27 cellular contexts compared by ENCODE assay signal in the genomic region with DNA sequence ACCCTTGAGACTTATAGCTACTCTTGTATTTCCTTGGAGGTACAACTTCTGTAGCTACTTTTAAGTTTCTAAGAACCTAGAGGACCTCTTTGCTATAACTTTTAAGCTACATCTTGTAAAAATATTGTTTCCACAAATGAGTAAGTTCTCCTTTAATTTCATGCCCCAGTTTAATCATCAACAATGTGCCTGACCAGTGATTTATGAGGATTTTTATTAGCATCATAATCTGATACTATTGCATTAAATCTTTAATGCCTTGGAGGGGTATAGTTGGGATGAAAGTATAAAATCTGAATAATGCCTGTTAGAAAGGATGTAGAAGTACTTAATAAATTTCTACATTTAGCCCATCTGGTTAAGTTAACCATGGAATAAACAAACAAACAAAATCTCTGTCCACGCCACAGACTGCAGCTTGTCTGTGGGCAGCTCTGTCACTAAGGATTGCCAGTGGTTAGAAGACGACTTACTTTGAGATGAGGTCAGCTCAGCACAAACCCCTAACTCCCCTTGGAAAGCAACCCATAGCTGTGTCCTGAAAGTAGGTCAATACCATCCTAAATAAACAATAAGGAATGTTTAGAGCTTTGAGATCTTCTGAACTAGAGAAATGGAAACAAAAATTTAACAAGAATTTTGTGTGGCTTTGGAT. TPM values are rescaled to one million over a fixed set of nuclear protein-coding genes. Genes with fewer than 3 reads are reported as not detected.
A peak's percentile ranks its signal among the peaks of the same experiment; 100 is the strongest.
DNase-seq lines count a peak whose midpoint lies in the region; ATAC-seq, FAIRE-seq and TF ChIP-seq lines count a peak whose summit lies in the region.
"Had no signal": no experiment of that assay in that cellular context is flagged by ENCODE, and none has a peak within 500 bp of the region (broad histone marks: within the 10 kb centered on the region; RNA-seq: fewer than 3 reads in every experiment).

No MANE protein-coding gene starts in this region.

- POLR2A ChIA-PET in A549 (lab: Yijun Ruan, JAX), result interaction anchor here (1.4 kb wide), 1 partner anchor 18 kb away, joined by 5 read pairs; a partner anchor contains a TSS

- in situ Hi-C loops in G401 (cut with HindIII; ENCODE audit: low sequenced_read_pairs), result no loop called here

- FAIRE-seq in A549 (lab: Jason Lieb, UNC) (no peak), H54 (lab: Jason Lieb, UNC) (peak; percentile 91)
- FAIRE-seq: endometrium, GM19239, TTC549 had no signal

- H3K4me2 ChIP-seq in A549, result peak overlapping the region; percentile 24; the same call in 2 of the 3 replicates

- 44% methylated on average over 2 of the region's 2 CpGs for WGBS in A549 (ENCODE audit: missing lambda C conversion rate)

- peaks cover 29% of the 10 kb centered on the region for H3K4me1 ChIP-seq in A549

- no peak for TF ChIP-seq RAD21 in A549 (conservative IDR thresholded peaks at IDR 0.05 in 1 of 2, IDR thresholded peaks at IDR 0.05 in 1 of 2)

- H3K36me3 Mint-ChIP-seq in immature natural killer cell, result no peaks in the 10 kb centered on the region
- H3K36me3 Mint-ChIP-seq: activated naive CD4-positive, alpha-beta T cell treated with anti-CD3 and anti-CD28 coated beads, Interleukin-2, amount 10 ng/mL, durations not matched to agents 7 days and 5 days had no signal

- no peak for DNase-seq in A549 (ENCODE audit: low read depth in 1 of 2, low spot score in 1 of 2)
- DNase-seq in H54 (ENCODE audit: insufficient read length, low spot score), result no peak
- peak; percentile 52 for DNase-seq in myocyte (ENCODE audit: low read depth)
- no peak for DNase-seq in G401 (ENCODE audit: low spot score)
- no peak for DNase-seq in immature natural killer cell
- DNase-seq: activated CD4-positive, alpha-beta T cell treated with anti-CD3 and anti-CD28 coated beads for 36 hours; activated naive CD4-positive, alpha-beta T cell treated with anti-CD3 and anti-CD28 coated beads, Interleukin-2, amount 10 ng/mL, durations not matched to agents 7 days and 5 days; activated T-cell treated with anti-CD3 and anti-CD28 coated beads, Interleukin-2, amount 50 U/mL, for 72 hours; Caco-2; DND-41; mammary epithelial cell; MG63; NCI-H2029 treated with DMSO at 0.1 percent for 48 hours; NCI-H446 treated with DMSO at 0.1 percent for 48 hours; SHP77 treated with DMSO at 0.1 percent for 48 hours; stimulated activated CD4-positive, alpha-beta T cell treated with anti-CD3 and anti-CD28 coated beads, Interleukin-1b, Interleukin-23, amount 100 ng/mL, for 48 hours; T-cell; trophoblast cell had no signal

- H3K9me3 Mint-ChIP-seq in immature natural killer cell, result no peaks in the 10 kb centered on the region
- H3K9me3 Mint-ChIP-seq: activated naive CD4-positive, alpha-beta T cell treated with anti-CD3 and anti-CD28 coated beads, Interleukin-2, amount 10 ng/mL, durations not matched to agents 7 days and 5 days; activated T-cell treated with anti-CD3 and anti-CD28 coated beads, Interleukin-2, amount 50 U/mL, for 72 hours; T-cell had no signal

- TF ChIP-seq POLR2A in A549 (IDR thresholded peaks at IDR 0.05; ENCODE audit: low read length) (no peak), H54 (IDR thresholded peaks at IDR 0.05; ENCODE audit: low read depth, low read length) (no peak)

- CTCF ChIA-PET in A549 (lab: Yijun Ruan, JAX), result interaction anchor here (0.7 to 0.9 kb wide), 2 partner anchors 32 to 54 kb away, joined by 3 to 4 read pairs; a partner anchor contains a TSS

- no peak for TF ChIP-seq EP300 in A549 (IDR thresholded peaks at IDR 0.05)

- peaks cover 19 to 25% of the 10 kb centered on the region in 2 donors for H3K4me1 Mint-ChIP-seq in immature natural killer cell
- H3K4me1 Mint-ChIP-seq: activated naive CD4-positive, alpha-beta T cell treated with anti-CD3 and anti-CD28 coated beads, Interleukin-2, amount 10 ng/mL, durations not matched to agents 7 days and 5 days had no signal

- H3K27ac Mint-ChIP-seq in immature natural killer cell, result peak overlapping the region in 1 of 6 donors; percentile 9
- H3K27ac Mint-ChIP-seq: activated CD4-positive, alpha-beta T cell treated with anti-CD3 and anti-CD28 coated beads for 36 hours; activated naive CD4-positive, alpha-beta T cell treated with anti-CD3 and anti-CD28 coated beads, Interleukin-2, amount 10 ng/mL, durations not matched to agents 7 days and 5 days; activated T-cell treated with anti-CD3 and anti-CD28 coated beads, Interleukin-2, amount 50 U/mL, for 72 hours; T-cell had no signal

- H3K4me3 Mint-ChIP-seq in immature natural killer cell, result no peak overlapping the region
- H3K4me3 Mint-ChIP-seq: activated CD4-positive, alpha-beta T cell treated with anti-CD3 and anti-CD28 coated beads for 36 hours; activated naive CD4-positive, alpha-beta T cell treated with anti-CD3 and anti-CD28 coated beads, Interleukin-2, amount 10 ng/mL, durations not matched to agents 7 days and 5 days; activated T-cell treated with anti-CD3 and anti-CD28 coated beads, Interleukin-2, amount 50 U/mL, for 72 hours; T-cell had no signal

- no peaks in the 10 kb centered on the region for H3K9me3 ChIP-seq in A549
- H3K9me3 ChIP-seq: Caco-2, MG63 had no signal

- TF ChIP-seq CTCF in A549 (IDR thresholded peaks at IDR 0.05) (no peak), VCaP (conservative IDR thresholded peaks at IDR 0.05) (no peak)

- H3K27ac ChIP-seq in A549 (no peak overlapping the region), VCaP (peak overlapping the region; percentile 35)
- H3K27ac ChIP-seq: cardiac muscle cell, skin epidermis had no signal

- no peak for ATAC-seq in A549
- no peak for ATAC-seq in GM19463 (IDR thresholded peaks at IDR 0.05; ENCODE audit: unreplicated experiment)
- no peak for ATAC-seq in GM18502 (IDR thresholded peaks at IDR 0.05; ENCODE audit: poor library complexity, unreplicated experiment)
- ATAC-seq: activated CD4-positive, alpha-beta T cell treated with anti-CD3 and anti-CD28 coated beads for 36 hours; activated T-cell treated with anti-CD3 and anti-CD28 coated beads, Interleukin-2, amount 50 U/mL, for 72 hours; Panc1; T-cell had no signal

- H3K4me3 ChIP-seq in A549, result no peak overlapping the region
- H3K4me3 ChIP-seq: cardiac muscle cell, MG63, skin epidermis had no signal

- peaks cover 0 to 2% (median 0%) of the 10 kb centered on the region in 3 donors for H3K27me3 Mint-ChIP-seq in immature natural killer cell (ENCODE audit: low read depth in 3 of 3)
- H3K27me3 Mint-ChIP-seq: activated CD4-positive, alpha-beta T cell treated with anti-CD3 and anti-CD28 coated beads for 36 hours; activated naive CD4-positive, alpha-beta T cell treated with anti-CD3 and anti-CD28 coated beads, Interleukin-2, amount 10 ng/mL, durations not matched to agents 7 days and 5 days; T-cell had no signal

TF ChIP-seq in A549, 52 proteins besides CTCF, POLR2A, EP300 and RAD21:
- TF ChIP-seq ZFP36 (IDR thresholded peaks at IDR 0.05; ENCODE audit: borderline replicate concordance, partially characterized antibody) (no peak), ZNF302 (CRISPR knock-in tag; IDR thresholded peaks at IDR 0.05) (no peak), GATA3 (IDR thresholded peaks at IDR 0.05; ENCODE audit: borderline replicate concordance) (no peak), FOSB (CRISPR knock-in tag; IDR thresholded peaks at IDR 0.05) (no peak), SREBF2 (IDR thresholded peaks at IDR 0.05) (no peak), NR3C1 (IDR thresholded peaks at IDR 0.05) (no peak), HOXA7 (CRISPR knock-in tag; IDR thresholded peaks at IDR 0.05) (no peak), POLR2AphosphoS2 (conservative IDR thresholded peaks at IDR 0.05; ENCODE audit: low read length) (no peak), ZSCAN20 (CRISPR knock-in tag; IDR thresholded peaks at IDR 0.05) (no peak), CHD4 (IDR thresholded peaks at IDR 0.05; ENCODE audit: borderline replicate concordance) (no peak), CBX8 (IDR thresholded peaks at IDR 0.05) (no peak), BHLHE40 (IDR thresholded peaks at IDR 0.05; ENCODE audit: low read depth, low read length) (no peak), HOXB13 (CRISPR knock-in tag; IDR thresholded peaks at IDR 0.05; ENCODE audit: low read depth) (no peak), JUNB (IDR thresholded peaks at IDR 0.05) (no peak)
- TF ChIP-seq, protein P1, sequence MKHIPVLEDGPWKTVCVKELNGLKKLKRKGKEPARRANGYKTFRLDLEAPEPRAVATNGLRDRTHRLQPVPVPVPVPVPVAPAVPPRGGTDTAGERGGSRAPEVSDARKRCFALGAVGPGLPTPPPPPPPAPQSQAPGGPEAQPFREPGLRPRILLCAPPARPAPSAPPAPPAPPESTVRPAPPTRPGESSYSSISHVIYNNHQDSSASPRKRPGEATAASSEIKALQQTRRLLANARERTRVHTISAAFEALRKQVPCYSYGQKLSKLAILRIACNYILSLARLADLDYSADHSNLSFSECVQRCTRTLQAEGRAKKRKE (CRISPR knock-in tag; IDR thresholded peaks at IDR 0.05; ENCODE audit: low read depth), result no peak

RNA-seq across cellular contexts. Expression of a gene that starts 18.3 kb away (rescaled TPM):
- polyA plus RNA-seq in A549 (2011; rRNA removed) (35.1 and 40.5 TPM in 2 replicates), A549 (2017; fragmentation: RNase III; extraction: RNeasy Plus Mini Kit Qiagen cat#74134 plus additional on column Dnase treatment) (16.7 to 18.1 TPM (median 17.9 TPM) in 3 replicates), immature natural killer cell (10 to 100 TPM; 11.7 to 23.1 (median 18.4) TPM)
- polyA plus RNA-seq in A549 (2012; cell fraction: cytosol; rRNA removed), result 9.2 and 10.8 TPM in 2 replicates
- 5.5 and 6.3 TPM in 2 replicates for polyA plus RNA-seq in A549 (2012; cell fraction: nucleus; rRNA removed)
- 6.1 and 6.3 TPM in 2 replicates for polyA minus RNA-seq in A549 (2011; rRNA and poly(A)+ RNA removed)
- total RNA-seq in myocyte, result 36.9 and 53.4 TPM in 2 replicates
- 10.9 TPM for polyA plus RNA-seq in myocyte (2012)
- total RNA-seq in G401 (2014; rRNA removed; shearing (Covaris generic)), result 15.3 and 20.7 TPM in 2 replicates

RNA-seq across cellular contexts. Expression of a gene that starts 32.1 kb away (rescaled TPM):
- 37.1 and 61.2 TPM in 2 replicates for polyA plus RNA-seq in A549 (2011; rRNA removed)
- polyA plus RNA-seq in A549 (2012; cell fraction: cytosol; rRNA removed), result 27.0 and 32.8 TPM in 2 replicates
- 13.0 and 19.6 TPM in 2 replicates for polyA plus RNA-seq in A549 (2012; cell fraction: nucleus; rRNA removed)
- 66.9 to 74.4 TPM (median 72.1 TPM) in 3 replicates for polyA plus RNA-seq in A549 (2017; fragmentation: RNase III; extraction: RNeasy Plus Mini Kit Qiagen cat#74134 plus additional on column Dnase treatment)
- 16.0 and 26.3 TPM in 2 replicates for polyA minus RNA-seq in A549 (2011; rRNA and poly(A)+ RNA removed)
- total RNA-seq in myocyte, result 17.7 and 22.1 TPM in 2 replicates
- polyA plus RNA-seq in myocyte (2012), result 9.4 TPM
- 67.1 and 102 TPM in 2 replicates for total RNA-seq in G401 (2014; rRNA removed; shearing (Covaris generic))
- 10 to 100 TPM; 27.8 to 49.7 (median 44.8) TPM for polyA plus RNA-seq in immature natural killer cell
